ENCODE assay signal across 14 cellular contexts in the genomic region with DNA sequence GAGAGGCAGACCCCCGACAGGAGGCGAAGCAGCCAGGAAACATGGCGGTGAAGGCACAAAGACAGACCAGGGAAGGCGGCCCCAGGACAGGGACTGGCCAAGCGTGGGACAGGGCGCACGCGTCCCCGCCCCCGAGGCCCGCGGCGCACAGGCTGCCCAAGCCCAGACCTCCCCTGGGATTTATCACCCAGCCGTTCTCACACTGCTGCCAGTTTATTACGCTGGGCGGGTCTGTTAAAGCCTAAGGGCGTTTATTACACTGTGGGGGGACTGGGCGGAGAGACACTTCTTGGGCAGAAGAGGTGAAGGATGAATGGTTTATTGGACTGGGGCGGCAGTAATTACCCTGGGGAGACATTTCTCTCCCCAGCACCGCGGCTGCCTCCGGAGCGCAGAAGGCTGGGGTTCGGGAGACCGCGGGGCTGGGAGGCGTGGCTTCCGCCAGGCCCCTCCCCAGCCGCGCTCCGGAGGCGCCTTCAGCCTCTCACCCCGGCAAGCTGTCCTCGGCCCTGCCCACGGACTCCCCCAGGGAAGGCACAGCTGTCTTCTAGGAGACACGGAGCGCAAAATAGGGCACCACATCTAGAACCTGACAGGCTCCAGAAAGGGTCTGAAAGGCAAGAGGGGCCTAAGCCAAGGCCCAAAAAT. TPM values are rescaled to one million over a fixed set of nuclear protein-coding genes. Genes with fewer than 3 reads are reported as not detected.
DNase-seq lines count a peak whose midpoint lies in the region; ATAC-seq and TF ChIP-seq lines count a peak whose summit lies in the region.
"Had no signal": no experiment of that assay in that cellular context is flagged by ENCODE, and none has a peak within 500 bp of the region (broad histone marks: within the 10 kb centered on the region; RNA-seq: fewer than 3 reads in every experiment).

No MANE protein-coding gene starts in this region.

- TF ChIP-seq CTCF in WTC11 (IDR thresholded peaks at IDR 0.05): no peak

- DNase-seq in DMS 273 (lab: John Stamatoyannopoulos, UW; ENCODE audit: unreplicated experiment) (peak; percentile 68), DMS 273 treated with DMSO at 0.1 percent for 48 hours (lab: John Stamatoyannopoulos, UW) (no peak), WTC11 (ENCODE audit: low spot score) (peak; percentile 43), islet precursor cell (peak; percentile 85), medulla oblongata (ENCODE audit: extremely low spot score) (no peak)
- no peak for DNase-seq in stimulated activated CD4-positive, alpha-beta T cell treated with anti-CD3 and anti-CD28 coated beads, Interleukin-15, amount 100 ng/mL, for 24 hours
- DNase-seq in stimulated activated CD4-positive, alpha-beta T cell treated with anti-CD3 and anti-CD28 coated beads, Interleukin-4, amount 100 ng/mL, for 1 hour: no peak
- DNase-seq: effector memory CD4-positive, alpha-beta T cell; kidney; NCI-H446 had no signal

- POLR2A ChIA-PET in WTC11 (lab: Charles Lee): no interaction called here

- H3K4me1 Mint-ChIP-seq in WTC11: peaks cover 8% of the 10 kb centered on the region

- ATAC-seq in WTC11: peak; percentile 78

- H3K27ac ChIP-seq in temporal lobe (ENCODE audit: low read depth, low read length): peak overlapping the region; percentile 65
- H3K27ac ChIP-seq: 22Rv1, HL-60 had no signal

- CTCF ChIA-PET in WTC11 (lab: Charles Lee): interaction anchor here (0.7 to 2.4 kb wide), 11 partner anchors 8 to 320 kb away, joined by 3 to 23 read pairs (median 4); a partner anchor contains a TSS

- H3K36me3 Mint-ChIP-seq in WTC11: no peaks in the 10 kb centered on the region

- peaks cover 49% of the 10 kb centered on the region for H3K27me3 Mint-ChIP-seq in WTC11 (ENCODE audit: low read depth)

- no peak overlapping the region for H3K27ac Mint-ChIP-seq in WTC11

- H3K9me3 Mint-ChIP-seq in WTC11: no peaks in the 10 kb centered on the region

- peak overlapping the region; percentile 72 for H3K4me3 Mint-ChIP-seq in WTC11

TF ChIP-seq in WTC11, 78 proteins besides CTCF, POLR2A, EP300 and RAD21:
- TF ChIP-seq CBFB (CRISPR knock-in tag; IDR thresholded peaks at IDR 0.05; ENCODE audit: low read depth) (no peak), ETV6 (CRISPR knock-in tag; IDR thresholded peaks at IDR 0.05) (0 out of 2 replicates have a peak, but pooled peaks have one; percentile 30)
- TF ChIP-seq, protein P1, sequence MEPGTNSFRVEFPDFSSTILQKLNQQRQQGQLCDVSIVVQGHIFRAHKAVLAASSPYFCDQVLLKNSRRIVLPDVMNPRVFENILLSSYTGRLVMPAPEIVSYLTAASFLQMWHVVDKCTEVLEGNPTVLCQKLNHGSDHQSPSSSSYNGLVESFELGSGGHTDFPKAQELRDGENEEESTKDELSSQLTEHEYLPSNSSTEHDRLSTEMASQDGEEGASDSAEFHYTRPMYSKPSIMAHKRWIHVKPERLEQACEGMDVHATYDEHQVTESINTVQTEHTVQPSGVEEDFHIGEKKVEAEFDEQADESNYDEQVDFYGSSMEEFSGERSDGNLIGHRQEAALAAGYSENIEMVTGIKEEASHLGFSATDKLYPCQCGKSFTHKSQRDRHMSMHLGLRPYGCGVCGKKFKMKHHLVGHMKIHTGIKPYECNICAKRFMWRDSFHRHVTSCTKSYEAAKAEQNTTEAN (CRISPR knock-in tag; IDR thresholded peaks at IDR 0.05): 0 out of 2 replicates have a peak, but pooled peaks have one; percentile 23
- TF ChIP-seq, protein P2, sequence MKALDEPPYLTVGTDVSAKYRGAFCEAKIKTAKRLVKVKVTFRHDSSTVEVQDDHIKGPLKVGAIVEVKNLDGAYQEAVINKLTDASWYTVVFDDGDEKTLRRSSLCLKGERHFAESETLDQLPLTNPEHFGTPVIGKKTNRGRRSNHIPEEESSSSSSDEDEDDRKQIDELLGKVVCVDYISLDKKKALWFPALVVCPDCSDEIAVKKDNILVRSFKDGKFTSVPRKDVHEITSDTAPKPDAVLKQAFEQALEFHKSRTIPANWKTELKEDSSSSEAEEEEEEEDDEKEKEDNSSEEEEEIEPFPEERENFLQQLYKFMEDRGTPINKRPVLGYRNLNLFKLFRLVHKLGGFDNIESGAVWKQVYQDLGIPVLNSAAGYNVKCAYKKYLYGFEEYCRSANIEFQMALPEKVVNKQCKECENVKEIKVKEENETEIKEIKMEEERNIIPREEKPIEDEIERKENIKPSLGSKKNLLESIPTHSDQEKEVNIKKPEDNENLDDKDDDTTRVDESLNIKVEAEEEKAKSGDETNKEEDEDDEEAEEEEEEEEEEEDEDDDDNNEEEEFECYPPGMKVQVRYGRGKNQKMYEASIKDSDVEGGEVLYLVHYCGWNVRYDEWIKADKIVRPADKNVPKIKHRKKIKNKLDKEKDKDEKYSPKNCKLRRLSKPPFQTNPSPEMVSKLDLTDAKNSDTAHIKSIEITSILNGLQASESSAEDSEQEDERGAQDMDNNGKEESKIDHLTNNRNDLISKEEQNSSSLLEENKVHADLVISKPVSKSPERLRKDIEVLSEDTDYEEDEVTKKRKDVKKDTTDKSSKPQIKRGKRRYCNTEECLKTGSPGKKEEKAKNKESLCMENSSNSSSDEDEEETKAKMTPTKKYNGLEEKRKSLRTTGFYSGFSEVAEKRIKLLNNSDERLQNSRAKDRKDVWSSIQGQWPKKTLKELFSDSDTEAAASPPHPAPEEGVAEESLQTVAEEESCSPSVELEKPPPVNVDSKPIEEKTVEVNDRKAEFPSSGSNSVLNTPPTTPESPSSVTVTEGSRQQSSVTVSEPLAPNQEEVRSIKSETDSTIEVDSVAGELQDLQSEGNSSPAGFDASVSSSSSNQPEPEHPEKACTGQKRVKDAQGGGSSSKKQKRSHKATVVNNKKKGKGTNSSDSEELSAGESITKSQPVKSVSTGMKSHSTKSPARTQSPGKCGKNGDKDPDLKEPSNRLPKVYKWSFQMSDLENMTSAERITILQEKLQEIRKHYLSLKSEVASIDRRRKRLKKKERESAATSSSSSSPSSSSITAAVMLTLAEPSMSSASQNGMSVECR (CRISPR knock-in tag; IDR thresholded peaks at IDR 0.05; ENCODE audit: borderline replicate concordance): peak; percentile 14; the same call in 1 of the 2 replicates

RNA-seq across cellular contexts. Expression of a gene that starts 47.1 kb away (rescaled TPM):
- total RNA-seq in WTC11 (2021) (not detected in 3 replicates), temporal lobe (not detected)
- total RNA-seq: subcutaneous adipose tissue had no signal

Comparison
In these comparisons a context has a peak if more than half of its experiments do, and no peak if none do; other contexts are left out.
1. DNase-seq: peak in DMS 273 (single experiment), WTC11 (single experiment) and islet precursor cell (single experiment); none in DMS 273 treated with DMSO at 0.1 percent for 48 hours (single experiment), stimulated activated CD4-positive, alpha-beta T cell treated with anti-CD3 and anti-CD28 coated beads, Interleukin-15, amount 100 ng/mL, for 24 hours (single experiment), stimulated activated CD4-positive, alpha-beta T cell treated with anti-CD3 and anti-CD28 coated beads, Interleukin-4, amount 100 ng/mL, for 1 hour (single experiment) and medulla oblongata (single experiment).